ENCODE assay signal across 1 cellular context in genomic region chr9:105291422-105291859, GRCh38.
TF ChIP-seq lines count a peak whose summit lies in the region.

No MANE protein-coding gene starts in this region.

TF ChIP-seq in HepG2, 621 proteins besides CTCF, POLR2A, EP300 and RAD21 (continued from another document and continues in another):
- 0 out of 2 replicates have a peak, but pooled peaks have one; percentile 39 for TF ChIP-seq ZNF350 (CRISPR knock-in tag; IDR thresholded peaks at IDR 0.05; ENCODE audit: borderline replicate concordance, low read depth)
- no peak for TF ChIP-seq ZBTB10 (CRISPR knock-in tag; IDR thresholded peaks at IDR 0.05; ENCODE audit: borderline replicate concordance)
- TF ChIP-seq HNF1B (CRISPR knock-in tag; IDR thresholded peaks at IDR 0.05): peak; percentile 82
- peak; percentile 40; the same call in 1 of the 2 replicates for TF ChIP-seq KMT2B (CRISPR knock-in tag; IDR thresholded peaks at IDR 0.05)
- 0 out of 2 replicates have a peak, but pooled peaks have one; percentile 51 for TF ChIP-seq ZNF556 (CRISPR knock-in tag; IDR thresholded peaks at IDR 0.05; ENCODE audit: borderline replicate concordance)
- TF ChIP-seq ZKSCAN8 (CRISPR knock-in tag; IDR thresholded peaks at IDR 0.05; ENCODE audit: borderline replicate concordance): peak; percentile 74; the same call in 1 of the 2 replicates
- peak; percentile 96 for TF ChIP-seq PAXIP1 (CRISPR knock-in tag; conservative IDR thresholded peaks at IDR 0.05)
- peak; percentile 86; the same call in 1 of the 2 replicates for TF ChIP-seq ZNF292 (CRISPR knock-in tag; IDR thresholded peaks at IDR 0.05; ENCODE audit: borderline replicate concordance, low read depth)
- TF ChIP-seq FOSL2 (CRISPR knock-in tag; IDR thresholded peaks at IDR 0.05): peak; percentile 87
- peak; percentile 90 for TF ChIP-seq ZMYM4 (CRISPR knock-in tag; IDR thresholded peaks at IDR 0.05)
- TF ChIP-seq RBAK (CRISPR knock-in tag; IDR thresholded peaks at IDR 0.05): no peak
- TF ChIP-seq PATZ1 (CRISPR knock-in tag; IDR thresholded peaks at IDR 0.05): peak; percentile 74
- TF ChIP-seq PHF20 (CRISPR knock-in tag; IDR thresholded peaks at IDR 0.05): no peak
- TF ChIP-seq ZNF12 (CRISPR knock-in tag; IDR thresholded peaks at IDR 0.05): peak; percentile 63; the same call in 1 of the 2 replicates
- no peak for TF ChIP-seq U2AF2 (IDR thresholded peaks at IDR 0.05; ENCODE audit: low read depth, low read length)
- no peak for TF ChIP-seq HMG20B (CRISPR knock-in tag; conservative IDR thresholded peaks at IDR 0.05)
- peak; percentile 89 for TF ChIP-seq NCOA1 (CRISPR knock-in tag; IDR thresholded peaks at IDR 0.05)
- TF ChIP-seq HDAC2 (CRISPR knock-in tag; IDR thresholded peaks at IDR 0.05): peak; percentile 95
- TF ChIP-seq CEBPG (CRISPR knock-in tag; IDR thresholded peaks at IDR 0.05): peak; percentile 95
- TF ChIP-seq ZSCAN25 (CRISPR knock-in tag; IDR thresholded peaks at IDR 0.05): 0 out of 2 replicates have a peak, but pooled peaks have one; percentile 27
- TF ChIP-seq ARID3A (IDR thresholded peaks at IDR 0.05; ENCODE audit: low read depth, low read length): peak; percentile 35; the same call in 1 of the 2 replicates
- no peak for TF ChIP-seq THAP8 (CRISPR knock-in tag; IDR thresholded peaks at IDR 0.05; ENCODE audit: borderline replicate concordance)
- TF ChIP-seq CBX5 (CRISPR knock-in tag; IDR thresholded peaks at IDR 0.05; ENCODE audit: borderline replicate concordance): 0 out of 2 replicates have a peak, but pooled peaks have one; percentile 48
- TF ChIP-seq FOXP1 (IDR thresholded peaks at IDR 0.05): no peak
- TF ChIP-seq FOXP1 (CRISPR knock-in tag; IDR thresholded peaks at IDR 0.05): peak; percentile 82
- no peak for TF ChIP-seq ARNT2 (CRISPR knock-in tag; IDR thresholded peaks at IDR 0.05; ENCODE audit: low read depth)
- TF ChIP-seq FOXA1 (IDR thresholded peaks at IDR 0.05): no peak
- TF ChIP-seq FOXA1 (CRISPR knock-in tag; IDR thresholded peaks at IDR 0.05): peak; percentile 65
- 0 out of 2 replicates have a peak, but pooled peaks have one; percentile 39 for TF ChIP-seq ZNF564 (CRISPR knock-in tag; IDR thresholded peaks at IDR 0.05)
- peak; percentile 56; the same call in 1 of the 2 replicates for TF ChIP-seq KDM3A (CRISPR knock-in tag; IDR thresholded peaks at IDR 0.05; ENCODE audit: low read depth)
- TF ChIP-seq ZNF33B (CRISPR knock-in tag; IDR thresholded peaks at IDR 0.05): no peak
- peak; percentile 73; the same call in 1 of the 2 replicates for TF ChIP-seq ZNF205 (CRISPR knock-in tag; IDR thresholded peaks at IDR 0.05)
- TF ChIP-seq ARID5B (CRISPR knock-in tag; IDR thresholded peaks at IDR 0.05): peak; percentile 98
- TF ChIP-seq ZFP37 (CRISPR knock-in tag; IDR thresholded peaks at IDR 0.05; ENCODE audit: borderline replicate concordance): no peak
- TF ChIP-seq TEAD3 (CRISPR knock-in tag; optimal IDR thresholded peaks at IDR 0.05; ENCODE audit: borderline replicate concordance): peak; percentile 88
- TF ChIP-seq ZNF607 (CRISPR knock-in tag; IDR thresholded peaks at IDR 0.05; ENCODE audit: borderline replicate concordance): 0 out of 2 replicates have a peak, but pooled peaks have one; percentile 68
- peak; percentile 28; the same call in 1 of the 2 replicates for TF ChIP-seq YEATS2 (CRISPR knock-in tag; IDR thresholded peaks at IDR 0.05; ENCODE audit: borderline replicate concordance)
- TF ChIP-seq ZNF547 (CRISPR knock-in tag; IDR thresholded peaks at IDR 0.05): 0 out of 2 replicates have a peak, but pooled peaks have one; percentile 24
- TF ChIP-seq ZBTB39 (CRISPR knock-in tag; IDR thresholded peaks at IDR 0.05): peak; percentile 76; the same call in 1 of the 2 replicates
- peak; percentile 18; the same call in 1 of the 2 replicates for TF ChIP-seq MAX (IDR thresholded peaks at IDR 0.05)
- peak; percentile 64; the same call in 1 of the 2 replicates for TF ChIP-seq KAT7 (CRISPR knock-in tag; IDR thresholded peaks at IDR 0.05; ENCODE audit: borderline replicate concordance)
